Comparison of ENCODE assay signal across 23 cellular contexts in the genomic region with DNA sequence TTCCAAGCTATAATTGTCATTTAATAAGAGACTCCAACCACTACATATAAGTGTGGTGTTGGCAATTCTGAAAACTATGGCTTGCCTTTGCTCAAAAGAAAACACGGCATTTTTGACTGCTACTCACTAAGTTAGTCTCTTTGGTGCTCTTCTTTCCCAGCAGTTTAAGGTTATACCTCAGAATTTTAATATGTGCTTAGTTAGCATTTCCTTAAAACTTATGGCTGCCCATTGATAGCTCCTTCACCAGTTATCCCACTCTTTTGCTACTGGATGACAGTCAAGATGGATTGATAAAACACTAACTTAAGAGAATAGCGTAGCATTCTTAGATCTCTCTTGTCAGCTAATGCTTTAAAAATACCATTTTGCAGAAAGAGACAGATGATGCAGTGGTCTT.
"Had no signal": no experiment of that assay in that cellular context is flagged by ENCODE, and none has a peak within 500 bp of the region (broad histone marks: within the 10 kb centered on the region; RNA-seq: fewer than 3 reads in every experiment).

No MANE protein-coding gene starts in this region.

- H3K27me3 Mint-ChIP-seq: naive B cell; natural killer cell treated with Interleukin-12 subunit alpha and Interleukin-12 subunit beta and Interleukin-15 and Interleukin-18, amount 100 ng/mL, for 72 hours; progenitor cell of endocrine pancreas had no signal

- DNase-seq: islet precursor cell; left ventricle myocardium inferior; mesendoderm; naive B cell; ovary; right cardiac atrium; sigmoid colon; small intestine; spleen; stimulated activated CD4-positive, alpha-beta T cell treated with anti-CD3 and anti-CD28 coated beads, Interleukin-4, amount 100 ng/mL, for 24 hours; stimulated activated naive CD4-positive, alpha-beta T cell treated with Interleukin-2 at 50 U/mL for 16 hours; stomach; testis; thyroid gland; transverse colon; upper lobe of left lung had no signal

- H3K27ac ChIP-seq: hepatocyte, left ventricle myocardium inferior, ovary, sigmoid colon, spleen, stomach, testis, thyroid gland, transverse colon, upper lobe of left lung, vagina had no signal

- H3K4me2 ChIP-seq: hepatocyte had no signal

- H3K4me1 Mint-ChIP-seq: mesothelial cell of epicardium had no signal

- H3K4me1 ChIP-seq: left ventricle myocardium inferior, sigmoid colon, spleen, stomach, testis, thyroid gland, transverse colon, upper lobe of left lung, vagina had no signal

- H3K4me3 Mint-ChIP-seq: mesothelial cell of epicardium; naive B cell; natural killer cell treated with Interleukin-12 subunit alpha and Interleukin-12 subunit beta and Interleukin-15 and Interleukin-18, amount 100 ng/mL, for 72 hours; stimulated activated effector memory CD8-positive, alpha-beta T cell treated with anti-CD3 and anti-CD28 coated beads, Interleukin-12 subunit alpha, Interleukin-12 subunit beta, amount 100 ng/mL, for 72 hours had no signal

- H3K4me3 ChIP-seq: hepatocyte, left ventricle myocardium inferior, lung, ovary, sigmoid colon, spleen, stomach, testis, thyroid gland, transverse colon, upper lobe of left lung, vagina had no signal

- H3K9me3 Mint-ChIP-seq: mesothelial cell of epicardium; naive B cell; natural killer cell treated with Interleukin-12 subunit alpha and Interleukin-12 subunit beta and Interleukin-15 and Interleukin-18, amount 100 ng/mL, for 72 hours; stimulated activated effector memory CD8-positive, alpha-beta T cell treated with anti-CD3 and anti-CD28 coated beads, Interleukin-12 subunit alpha, Interleukin-12 subunit beta, amount 100 ng/mL, for 72 hours had no signal

- H3K36me3 ChIP-seq: ovary had no signal

- ATAC-seq: right cardiac atrium had no signal

- H3K27me3 ChIP-seq: hepatocyte, ovary, sigmoid colon, spleen, stomach, testis, thyroid gland, transverse colon, upper lobe of left lung, vagina had no signal

- H3K9me3 ChIP-seq: left ventricle myocardium inferior, ovary, sigmoid colon, spleen, stomach, testis, thyroid gland, transverse colon, upper lobe of left lung, vagina had no signal

- H3K27ac Mint-ChIP-seq: mesothelial cell of epicardium; naive B cell; natural killer cell treated with Interleukin-12 subunit alpha and Interleukin-12 subunit beta and Interleukin-15 and Interleukin-18, amount 100 ng/mL, for 72 hours; progenitor cell of endocrine pancreas; stimulated activated effector memory CD8-positive, alpha-beta T cell treated with anti-CD3 and anti-CD28 coated beads, Interleukin-12 subunit alpha, Interleukin-12 subunit beta, amount 100 ng/mL, for 72 hours had no signal

- H2AFZ ChIP-seq: hepatocyte had no signal
